ENCODE assay signal across 21 cellular contexts in the genomic region with DNA sequence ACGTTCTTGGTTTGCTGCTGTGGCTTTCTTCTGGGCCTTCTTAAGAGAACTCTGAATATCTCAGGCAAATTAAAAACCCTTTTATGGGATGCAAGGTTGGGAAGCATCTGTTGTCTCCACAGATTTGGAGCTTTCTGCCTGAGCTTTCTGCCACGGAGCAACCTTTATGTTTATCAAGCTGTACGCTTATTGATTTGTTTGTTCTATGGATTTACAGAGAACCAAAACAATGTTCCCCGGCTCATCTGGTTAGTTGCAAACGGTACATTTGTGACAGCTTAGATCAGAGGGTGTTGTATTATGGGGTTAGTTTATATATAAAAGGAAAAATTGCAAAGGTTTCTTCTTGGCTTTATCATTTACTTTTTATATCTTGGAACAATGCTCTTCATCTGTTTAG.
"Had no signal": no experiment of that assay in that cellular context is flagged by ENCODE, and none has a peak within 500 bp of the region (broad histone marks: within the 10 kb centered on the region; RNA-seq: fewer than 3 reads in every experiment).

No MANE protein-coding gene starts in this region.

- H3K4me2 ChIP-seq: neural progenitor cell had no signal

- ATAC-seq: effector memory CD8-positive, alpha-beta T cell; gastrocnemius medialis; left lobe of liver; natural killer cell; stimulated activated naive B cell treated with anti-CD40 and anti-IgM and Interleukin-4, amounts not matched to agents 10 μg/mL and 1 μg/mL and 100 μg/mL, for 72 hours; stimulated activated naive CD8-positive, alpha-beta T cell treated with anti-CD3 and anti-CD28 coated beads, Interleukin-15, amount 100 ng/mL, for 72 hours; upper lobe of right lung had no signal

- H3K4me1 Mint-ChIP-seq: stimulated activated naive B cell treated with anti-CD40 and anti-IgM and Interleukin-4, amounts not matched to agents 10 μg/mL and 1 μg/mL and 100 μg/mL, for 72 hours; stimulated activated naive CD8-positive, alpha-beta T cell treated with anti-CD3 and anti-CD28 coated beads, Interleukin-15, amount 100 ng/mL, for 72 hours had no signal

- H3K4me3 Mint-ChIP-seq: dendritic cell treated with granulocyte-macrophage colony-stimulating factor and Interleukin-4, amounts not matched to agents 40 ng/mL and 50 ng/mL, for 4 days; effector memory CD8-positive, alpha-beta T cell; natural killer cell; neural progenitor cell; stimulated activated naive B cell treated with anti-CD40 and anti-IgM and Interleukin-4, amounts not matched to agents 10 μg/mL and 1 μg/mL and 100 μg/mL, for 72 hours; stimulated activated naive CD8-positive, alpha-beta T cell treated with anti-CD3 and anti-CD28 coated beads, Interleukin-15, amount 100 ng/mL, for 72 hours had no signal

- H3K27me3 Mint-ChIP-seq: dendritic cell treated with granulocyte-macrophage colony-stimulating factor and Interleukin-4, amounts not matched to agents 40 ng/mL and 50 ng/mL, for 4 days; effector memory CD8-positive, alpha-beta T cell; stimulated activated naive B cell treated with anti-CD40 and anti-IgM and Interleukin-4, amounts not matched to agents 10 μg/mL and 1 μg/mL and 100 μg/mL, for 72 hours; stimulated activated naive CD8-positive, alpha-beta T cell treated with anti-CD3 and anti-CD28 coated beads, Interleukin-15, amount 100 ng/mL, for 72 hours had no signal

- H3K4me3 ChIP-seq: esophagus muscularis mucosa, gastrocnemius medialis, neural progenitor cell, ovary, sigmoid colon, skin epidermis, testis, tibial nerve, upper lobe of right lung, vagina had no signal

- H3K27me3 ChIP-seq: esophagus muscularis mucosa, gastrocnemius medialis, neural progenitor cell, ovary, sigmoid colon, testis, tibial nerve, upper lobe of right lung, vagina had no signal

- H3K27ac ChIP-seq: epithelial cell of prostate, esophagus muscularis mucosa, gastrocnemius medialis, neural progenitor cell, ovary, sigmoid colon, skin epidermis, testis, tibial nerve, upper lobe of right lung, vagina had no signal

- DNase-seq: effector memory CD8-positive, alpha-beta T cell; gastrocnemius medialis; islet precursor cell; natural killer cell; nucleus accumbens; ovary; sigmoid colon; stimulated activated CD4-positive, alpha-beta T cell treated with anti-CD3 and anti-CD28 coated beads, Interleukin-2, amount 100 ng/mL, for 24 hours; stimulated activated CD4-positive, alpha-beta T cell treated with anti-CD3 and anti-CD28 coated beads, Interleukin-4, amount 100 ng/mL, for 4 hours; stimulated activated naive B cell treated with anti-CD40 and anti-IgM and Interleukin-4, amounts not matched to agents 10 μg/mL and 1 μg/mL and 100 μg/mL, for 72 hours; stimulated activated naive CD8-positive, alpha-beta T cell treated with anti-CD3 and anti-CD28 coated beads, Interleukin-15, amount 100 ng/mL, for 72 hours; testis; upper lobe of right lung had no signal

- H3K9ac ChIP-seq: neural progenitor cell had no signal

- H3K4me1 ChIP-seq: sigmoid colon, testis, tibial nerve, upper lobe of right lung, vagina had no signal

- H3K27ac Mint-ChIP-seq: dendritic cell treated with granulocyte-macrophage colony-stimulating factor and Interleukin-4, amounts not matched to agents 40 ng/mL and 50 ng/mL, for 4 days; effector memory CD8-positive, alpha-beta T cell; natural killer cell; neural progenitor cell; stimulated activated naive B cell treated with anti-CD40 and anti-IgM and Interleukin-4, amounts not matched to agents 10 μg/mL and 1 μg/mL and 100 μg/mL, for 72 hours; stimulated activated naive CD8-positive, alpha-beta T cell treated with anti-CD3 and anti-CD28 coated beads, Interleukin-15, amount 100 ng/mL, for 72 hours had no signal

- H3K9me3 ChIP-seq: esophagus muscularis mucosa, gastrocnemius medialis, ovary, sigmoid colon, testis, tibial nerve, upper lobe of right lung, vagina had no signal

- H3K36me3 ChIP-seq: esophagus muscularis mucosa, gastrocnemius medialis, neural progenitor cell, ovary, sigmoid colon, tibial nerve, upper lobe of right lung, vagina had no signal

- H3K36me3 Mint-ChIP-seq: natural killer cell; neural progenitor cell; stimulated activated naive B cell treated with anti-CD40 and anti-IgM and Interleukin-4, amounts not matched to agents 10 μg/mL and 1 μg/mL and 100 μg/mL, for 72 hours had no signal

- H2AFZ ChIP-seq: neural progenitor cell had no signal

- H3K9me3 Mint-ChIP-seq: dendritic cell treated with granulocyte-macrophage colony-stimulating factor and Interleukin-4, amounts not matched to agents 40 ng/mL and 50 ng/mL, for 4 days; effector memory CD8-positive, alpha-beta T cell; natural killer cell; neural progenitor cell; stimulated activated naive B cell treated with anti-CD40 and anti-IgM and Interleukin-4, amounts not matched to agents 10 μg/mL and 1 μg/mL and 100 μg/mL, for 72 hours; stimulated activated naive CD8-positive, alpha-beta T cell treated with anti-CD3 and anti-CD28 coated beads, Interleukin-15, amount 100 ng/mL, for 72 hours had no signal
